Comparison of ENCODE assay signal across 1 cellular context in genomic region chr9:83596899-83597504, GRCh38.
TF ChIP-seq lines count a peak whose summit lies in the region.

No MANE protein-coding gene starts in this region.

TF ChIP-seq in WTC11, 78 proteins besides CTCF, POLR2A, EP300 and RAD21 (continued from another document):
- TF ChIP-seq ARID4B (CRISPR knock-in tag; IDR thresholded peaks at IDR 0.05; ENCODE audit: borderline replicate concordance) (no peak), ZNF138 (CRISPR knock-in tag; conservative IDR thresholded peaks at IDR 0.05) (no peak), E2F4 (CRISPR knock-in tag; IDR thresholded peaks at IDR 0.05; ENCODE audit: borderline replicate concordance, low read depth) (no peak), ZNF532 (CRISPR knock-in tag; IDR thresholded peaks at IDR 0.05; ENCODE audit: borderline replicate concordance) (no peak), MLX (CRISPR knock-in tag; IDR thresholded peaks at IDR 0.05) (no peak), ZBTB21 (CRISPR knock-in tag; IDR thresholded peaks at IDR 0.05; ENCODE audit: borderline replicate concordance) (no peak), SMAD4 (CRISPR knock-in tag; IDR thresholded peaks at IDR 0.05) (no peak), USF2 (CRISPR knock-in tag; IDR thresholded peaks at IDR 0.05) (no peak), NFATC4 (CRISPR knock-in tag; IDR thresholded peaks at IDR 0.05) (no peak)
